In the genomic region with DNA sequence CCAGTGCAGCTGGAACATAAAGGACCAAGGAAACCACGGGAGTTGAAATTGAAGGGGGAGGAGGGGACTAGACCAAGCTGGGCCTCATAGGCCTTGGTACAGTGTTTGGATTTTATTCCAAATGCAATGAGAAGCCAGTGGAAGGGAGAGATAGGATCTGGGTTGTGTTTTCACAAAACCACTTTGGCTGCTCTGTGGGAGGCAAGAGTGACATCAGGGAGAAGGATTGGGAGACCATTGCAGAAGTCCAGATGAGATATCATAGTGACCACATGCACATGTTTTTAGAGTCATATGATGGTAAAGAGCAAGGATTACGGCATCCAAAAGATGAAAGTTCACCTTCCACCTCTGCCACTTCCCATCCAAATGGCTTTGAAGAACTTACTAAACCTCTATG, we compare ENCODE assay signal across 16 cellular contexts.
A peak's percentile ranks its signal among the peaks of the same experiment; 100 is the strongest.
DNase-seq lines count a peak whose midpoint lies in the region; ATAC-seq, FAIRE-seq and TF ChIP-seq lines count a peak whose summit lies in the region.
"Had no signal": no experiment of that assay in that cellular context is flagged by ENCODE, and none has a peak within 500 bp of the region (broad histone marks: within the 10 kb centered on the region; RNA-seq: fewer than 3 reads in every experiment).

No MANE protein-coding gene starts in this region.

- DNase-seq in Daoy (ENCODE audit: low read depth): peak; percentile 48
- peak; percentile 70 for DNase-seq in M059J (ENCODE audit: low read depth)
- DNase-seq in astrocyte (ENCODE audit: low read depth): peak; percentile 64
- DNase-seq in type B pancreatic cell (ENCODE audit: extremely low spot score, unreplicated experiment): no peak
- DNase-seq in body of pancreas: no peak
- DNase-seq in NCI-H187 (lab: John Stamatoyannopoulos, UW): no peak
- DNase-seq: Calu3; CD4-positive, CD25-positive, alpha-beta regulatory T cell; DMS 273 treated with DMSO at 0.1 percent for 48 hours; GDM1; HCEC 1CT had no signal

- WGBS in body of pancreas, 2 donors: 51 to 53% methylated on average over 2 of the region's 2 CpGs

- TF ChIP-seq CTCF in astrocyte (IDR thresholded peaks at IDR 0.05; ENCODE audit: insufficient read depth, low read depth, low read length) (no peak), type B pancreatic cell (conservative IDR thresholded peaks at IDR 0.05) (no peak), body of pancreas (IDR thresholded peaks at IDR 0.05) (no peak)

- H3K79me2 ChIP-seq in astrocyte (ENCODE audit: insufficient read depth, low read length): no peaks in the 10 kb centered on the region

- H3K36me3 Mint-ChIP-seq in astrocyte (ENCODE audit: low read depth, unreplicated experiment) (no peaks in the 10 kb centered on the region), type B pancreatic cell (no peaks in the 10 kb centered on the region)
- H3K36me3 Mint-ChIP-seq: CD4-positive, CD25-positive, alpha-beta regulatory T cell had no signal

- FAIRE-seq in astrocyte (lab: Jason Lieb, UNC): no peak
- FAIRE-seq: GM12892, H1, K562 had no signal

- H3K36me3 ChIP-seq in astrocyte (ENCODE audit: insufficient read depth, low read length) (no peaks in the 10 kb centered on the region), body of pancreas (replicated peaks in 1 of 2; ENCODE audit: insufficient read depth in 1 of 2, low read depth in 2 of 2) (no peaks in the 10 kb centered on the region)
- H3K36me3 ChIP-seq: BLaER1 treated with 17β-estradiol and CSF1 and Interleukin-3, amounts not matched to agents 10 nM and 100 nM had no signal

- H3K27me3 Mint-ChIP-seq in astrocyte (ENCODE audit: low read depth, unreplicated experiment) (no peaks in the 10 kb centered on the region), type B pancreatic cell (peaks cover under 1% of the 10 kb centered on the region)
- H3K27me3 Mint-ChIP-seq: CD4-positive, CD25-positive, alpha-beta regulatory T cell had no signal

- no peak overlapping the region for H3K9ac ChIP-seq in astrocyte (ENCODE audit: low read length)
- H3K9ac ChIP-seq: BLaER1 treated with 17β-estradiol and CSF1 and Interleukin-3, amounts not matched to agents 10 nM and 100 nM had no signal

- H3K4me1 ChIP-seq in astrocyte (ENCODE audit: insufficient read depth, low read length): no peaks in the 10 kb centered on the region
- H3K4me1 ChIP-seq in body of pancreas: no peaks in the 10 kb centered on the region

- ATAC-seq in body of pancreas (no peak), GM21825 (IDR thresholded peaks at IDR 0.05; ENCODE audit: unreplicated experiment) (no peak)
- ATAC-seq: K562 had no signal

- H2AFZ ChIP-seq in astrocyte (ENCODE audit: low read depth, low read length): no peak overlapping the region

- H3K4me3 Mint-ChIP-seq in astrocyte (ENCODE audit: unreplicated experiment) (no peak overlapping the region), type B pancreatic cell (no peak overlapping the region)
- H3K4me3 Mint-ChIP-seq: CD4-positive, CD25-positive, alpha-beta regulatory T cell had no signal

- H3K9me3 Mint-ChIP-seq in astrocyte (ENCODE audit: unreplicated experiment) (no peaks in the 10 kb centered on the region), type B pancreatic cell (no peaks in the 10 kb centered on the region)

- H3K27ac Mint-ChIP-seq in astrocyte (ENCODE audit: unreplicated experiment) (no peak overlapping the region), type B pancreatic cell (peak overlapping the region; percentile 1)
- H3K27ac Mint-ChIP-seq: CD4-positive, CD25-positive, alpha-beta regulatory T cell had no signal

- no peak overlapping the region for H3K27ac ChIP-seq in astrocyte (ENCODE audit: low read depth, low read length)
- H3K27ac ChIP-seq in body of pancreas: no peak overlapping the region
- H3K27ac ChIP-seq: BLaER1 treated with 17β-estradiol and CSF1 and Interleukin-3, amounts not matched to agents 10 nM and 100 nM had no signal

- H3K9me3 ChIP-seq in astrocyte (ENCODE audit: insufficient read depth, low read depth, low read length) (no peaks in the 10 kb centered on the region), body of pancreas (no peaks in the 10 kb centered on the region)

- H4K20me1 ChIP-seq in astrocyte (ENCODE audit: insufficient read depth, low read length): no peaks in the 10 kb centered on the region
- H4K20me1 ChIP-seq: BLaER1 treated with 17β-estradiol and CSF1 and Interleukin-3, amounts not matched to agents 10 nM and 100 nM had no signal

- TF ChIP-seq POLR2A in body of pancreas (IDR thresholded peaks at IDR 0.05): no peak

- intact Hi-C loops in body of pancreas (cut with DNase I): no loop called here

- no peak overlapping the region for H3K4me2 ChIP-seq in astrocyte (ENCODE audit: low read length)
- H3K4me2 ChIP-seq: BLaER1 treated with 17β-estradiol and CSF1 and Interleukin-3, amounts not matched to agents 10 nM and 100 nM had no signal

- H3K4me1 Mint-ChIP-seq in astrocyte (ENCODE audit: low read depth, unreplicated experiment) (peaks cover 10% of the 10 kb centered on the region), type B pancreatic cell (ENCODE audit: unreplicated experiment) (peaks cover 8% of the 10 kb centered on the region)
- H3K4me1 Mint-ChIP-seq: CD4-positive, CD25-positive, alpha-beta regulatory T cell had no signal

- H3K27me3 ChIP-seq in astrocyte (ENCODE audit: insufficient read depth, low read length): no peaks in the 10 kb centered on the region
- no peaks in the 10 kb centered on the region for H3K27me3 ChIP-seq in body of pancreas
- H3K27me3 ChIP-seq: BLaER1 treated with 17β-estradiol and CSF1 and Interleukin-3, amounts not matched to agents 10 nM and 100 nM had no signal

- H3K4me3 ChIP-seq in astrocyte (ENCODE audit: insufficient read depth, low read depth, low read length) (no peak overlapping the region), body of pancreas (no peak overlapping the region)
- H3K4me3 ChIP-seq: BLaER1 treated with 17β-estradiol and CSF1 and Interleukin-3, amounts not matched to agents 10 nM and 100 nM; K562 had no signal

Comparison
In these comparisons a context has a peak if more than half of its experiments do, and no peak if none do; other contexts are left out.
1. DNase-seq: peak in Daoy (single experiment), M059J (single experiment) and astrocyte (single experiment); none in type B pancreatic cell (single experiment), body of pancreas (0 of 4) and NCI-H187 (0 of 2).